ENCODE assay signal across 21 cellular contexts in genomic region chr15:71224024-71224423, GRCh38.
"Had no signal": no experiment of that assay in that cellular context is flagged by ENCODE, and none has a peak within 500 bp of the region (broad histone marks: within the 10 kb centered on the region; RNA-seq: fewer than 3 reads in every experiment).

No MANE protein-coding gene starts in this region.

- ATAC-seq: activated CD8-positive, alpha-beta memory T cell treated with anti-CD3 and anti-CD28 coated beads, Interleukin-2, amount 10 ng/mL, durations not matched to agents 7 days and 5 days; T-helper 17 cell; WTC11 had no signal

- H3K4me1 ChIP-seq: Peyer's patch had no signal

- H3K27me3 ChIP-seq: cardiac muscle cell, Peyer's patch had no signal

- H3K27ac ChIP-seq: cardiac muscle cell, Peyer's patch had no signal

- H3K9me3 ChIP-seq: Peyer's patch had no signal

- H3K36me3 ChIP-seq: cardiac muscle cell, Peyer's patch had no signal

- DNase-seq: activated CD4-positive, alpha-beta T cell treated with anti-CD3 and anti-CD28 coated beads, Interleukin-2, amount 10 ng/mL, durations not matched to agents 24 days and 14 days; activated CD4-positive, alpha-beta T cell treated with anti-CD3 and anti-CD28 coated beads, Interleukin-2, amount 50 U/mL, for 48 hours; activated CD4-positive, CD25-positive, alpha-beta regulatory T cell treated with anti-CD3 and anti-CD28 coated beads, Interleukin-2, amount 50 U/mL, for 72 hours; activated CD8-positive, alpha-beta memory T cell treated with anti-CD3 and anti-CD28 coated beads, Interleukin-2, amount 10 ng/mL, durations not matched to agents 7 days and 5 days; activated effector memory CD4-positive, alpha-beta T cell treated with Interleukin-2 at 50 U/mL for 16 hours; activated naive CD4-positive, alpha-beta T cell; activated T-cell treated with anti-CD3 and anti-CD28 coated beads, Interleukin-2, amount 50 U/mL, for 24 hours; amygdala; Kasumi-1; KBM-7; NCI-H1048; NCI-H1694; NCI-H2029 treated with DMSO at 0.1 percent for 48 hours; NCI-H345; NCI-H510A; Peyer's patch; SHP77 treated with DMSO at 0.1 percent for 48 hours; T-helper 17 cell; T-helper 9 cell had no signal

- H3K4me3 ChIP-seq: cardiac muscle cell, Peyer's patch had no signal
